In genomic region chr5:88658005-88658404, GRCh38 we compare ENCODE assay signal across 24 cellular contexts.
DNase-seq lines count a peak whose midpoint lies in the region; ATAC-seq, FAIRE-seq and TF ChIP-seq lines count a peak whose summit lies in the region.
"Had no signal": no experiment of that assay in that cellular context is flagged by ENCODE, and none has a peak within 500 bp of the region (broad histone marks: within the 10 kb centered on the region; RNA-seq: fewer than 3 reads in every experiment).

No MANE protein-coding gene starts in this region.

- no peak for TF ChIP-seq CTCF in IMR-90 (conservative IDR thresholded peaks at IDR 0.05; ENCODE audit: low read depth, low read length)
- TF ChIP-seq CTCF in K562 (IDR thresholded peaks at IDR 0.05 in 2 of 3, conservative IDR thresholded peaks at IDR 0.05 in 1 of 3; ENCODE audit: insufficient read depth in 2 of 3, low read depth in 1 of 3, low read length in 3 of 3) = no peak
- TF ChIP-seq CTCF in body of pancreas (IDR thresholded peaks at IDR 0.05) = no peak

- BruUV-seq in IMR-90 (replicated peaks; lab: Mats Ljungman, UMichigan) = no TSS peak
- BruUV-seq in K562 (replicated peaks; lab: Mats Ljungman, UMichigan) = no TSS peak

- CTCF ChIA-PET in IMR-90 (lab: Yijun Ruan, JAX) = interaction anchor here (0.9 kb wide), 1 partner anchor 10 kb away, joined by 3 read pairs; no protein-coding TSS in a partner anchor
- CTCF ChIA-PET in K562 (lab: Yijun Ruan, JAX; ENCODE audit: low intra/inter-chr PET ratio) = no interaction called here

- peaks cover 2% of the 10 kb centered on the region; the same call in 1 of the 2 replicates for H3K4me1 ChIP-seq in IMR-90 (ENCODE audit: control insufficient read depth, insufficient read depth, low read length)
- peaks cover 0 to 13% of the 10 kb centered on the region in 2 experiments; a peak in 2 of 5 replicates for H3K4me1 ChIP-seq in K562 (replicated peaks in 1 of 2; ENCODE audit: control insufficient read depth in 2 of 2, insufficient read depth in 2 of 2, low read length in 2 of 2)
- H3K4me1 ChIP-seq in body of pancreas = peaks cover 15% of the 10 kb centered on the region

- no peak overlapping the region for H2AK9ac ChIP-seq in IMR-90 (replicated peaks; ENCODE audit: low read depth, low read length, poor library complexity)

- TF ChIP-seq RAD21 in IMR-90 (IDR thresholded peaks at IDR 0.05; ENCODE audit: low read length) = no peak
- no peak for TF ChIP-seq RAD21 in K562 (CRISPR knock-in tag; conservative IDR thresholded peaks at IDR 0.05 in 1 of 2, IDR thresholded peaks at IDR 0.05 in 1 of 2)

- no peak overlapping the region for H3K56ac ChIP-seq in IMR-90 (ENCODE audit: extremely low read depth, insufficient read depth, low read length)

- no peak overlapping the region for H3K23ac ChIP-seq in IMR-90 (ENCODE audit: low read depth, low read length)

- DNase-seq in IMR-90 (no peak), K562 (ENCODE audit: extremely low read depth in 1 of 4, low spot score in 3 of 4) (no peak), NAMALWA (ENCODE audit: low spot score) (no peak), body of pancreas (no peak)
- no peak for DNase-seq in activated effector memory CD4-positive, alpha-beta T cell treated with Interleukin-2 at 50 U/mL for 16 hours
- DNase-seq: CD8-positive, alpha-beta T cell; DMS153; DND-41; GM23248; H7; HFFc6; Kasumi-1; NCI-H1105; NCI-H1436 treated with DMSO at 0.1 percent for 48 hours; NCI-H187 treated with DMSO at 0.1 percent for 48 hours; NCI-H2171 treated with DMSO at 0.1 percent for 48 hours; NCI-H524; NCI-H774; SJCRH30 had no signal

- POLR2A ChIA-PET in IMR-90 (lab: Charles Lee; ENCODE audit: unreplicated experiment) = no interaction called here
- POLR2A ChIA-PET in K562 (lab: Yijun Ruan, JAX) = no interaction called here

- no peak overlapping the region for H2BK15ac ChIP-seq in IMR-90 (ENCODE audit: low read depth, low read length)

- H3K79me2 ChIP-seq in K562 (ENCODE audit: control insufficient read depth, insufficient read depth, low read length) = no peaks in the 10 kb centered on the region

- FAIRE-seq in K562 (lab: Jason Lieb, UNC) = no peak
- FAIRE-seq: RCC 7860 had no signal

- no peaks in the 10 kb centered on the region for H3K9me1 ChIP-seq in IMR-90 (ENCODE audit: insufficient read depth, low read length)
- no peaks in the 10 kb centered on the region for H3K9me1 ChIP-seq in K562 (ENCODE audit: control insufficient read depth, insufficient read depth, low read length)

- 29% methylated on average over 1 of the region's 3 CpGs; no CpG with 5 or more reads in 1 of the 2 experiments for WGBS in IMR-90 (ENCODE audit: extremely low coverage in 2 of 2, insufficient read length in 1 of 2), 2 experiments
- 1% methylated on average over 3 of the region's 3 CpGs for WGBS in K562 (ENCODE audit: insufficient coverage, low coverage, missing lambda C conversion rate)
- 66 to 68% methylated on average over 3 of the region's 3 CpGs for WGBS in body of pancreas, 2 donors

- no peak overlapping the region for H2AFZ ChIP-seq in IMR-90 (replicated peaks; ENCODE audit: low read length, poor library complexity)
- H2AFZ ChIP-seq in K562 (ENCODE audit: low read depth, low read length) = no peak overlapping the region
- H2AFZ ChIP-seq: GM23248 had no signal

- no peak overlapping the region for H3K14ac ChIP-seq in IMR-90 (replicated peaks; ENCODE audit: low read depth, low read length)

- no peak overlapping the region for H3K4ac ChIP-seq in IMR-90 (ENCODE audit: low read depth, low read length)

- H2BK20ac ChIP-seq in IMR-90 (ENCODE audit: low read depth, low read length) = no peak overlapping the region

- H3K4me3 ChIP-seq in IMR-90 (ENCODE audit: insufficient read depth, low read depth, low read length) = no peak overlapping the region
- no peak overlapping the region for H3K4me3 ChIP-seq in K562
- H3K4me3 ChIP-seq in body of pancreas = no peak overlapping the region
- H3K4me3 ChIP-seq: GM23248, SJCRH30 had no signal

- TF ChIP-seq EP300 in K562 (IDR thresholded peaks at IDR 0.05; ENCODE audit: low read length) = no peak

- H3K27me3 ChIP-seq in IMR-90 (ENCODE audit: control insufficient read depth, insufficient read depth, low read length) (peaks cover 22% of the 10 kb centered on the region), K562 (ENCODE audit: control insufficient read depth in 2 of 2, insufficient read depth in 2 of 2, low read length in 2 of 2) (peaks cover 10 to 19% of the 10 kb centered on the region in 2 experiments; a peak in 3 of 5 replicates), layer of hippocampus (ENCODE audit: control insufficient read depth, insufficient read depth, low read length) (peaks cover 2% of the 10 kb centered on the region), body of pancreas (peaks cover 0 to 31% of the 10 kb centered on the region in 2 donors)
- H3K27me3 ChIP-seq: SJCRH30 had no signal

- no peak for TF ChIP-seq POLR2A in IMR-90 (IDR thresholded peaks at IDR 0.05; ENCODE audit: low read depth, low read length)
- no peak for TF ChIP-seq POLR2A in K562 (conservative IDR thresholded peaks at IDR 0.05)
- no peak for TF ChIP-seq POLR2A in body of pancreas (IDR thresholded peaks at IDR 0.05)

- H3K36me3 ChIP-seq in IMR-90 (ENCODE audit: control insufficient read depth, insufficient read depth, low read length) (no peaks in the 10 kb centered on the region), K562 (ENCODE audit: control insufficient read depth, insufficient read depth, low read length) (no peaks in the 10 kb centered on the region), body of pancreas (replicated peaks in 1 of 2; ENCODE audit: insufficient read depth in 1 of 2, low read depth in 2 of 2) (no peaks in the 10 kb centered on the region)
- H3K36me3 ChIP-seq: SJCRH30 had no signal

- no peak overlapping the region for H4K5ac ChIP-seq in IMR-90 (ENCODE audit: low read depth, low read length)

- H4K20me1 ChIP-seq in IMR-90 (ENCODE audit: insufficient read depth, low read length) = no peaks in the 10 kb centered on the region
- no peaks in the 10 kb centered on the region for H4K20me1 ChIP-seq in K562 (replicated peaks; ENCODE audit: control insufficient read depth, insufficient read depth, low read length)

- no peak overlapping the region for H4K8ac ChIP-seq in IMR-90 (ENCODE audit: low read depth in 2 of 2, low read length in 2 of 2)

- no peaks in the 10 kb centered on the region for H3K79me1 ChIP-seq in IMR-90 (ENCODE audit: low read depth in 1 of 2, low read length in 2 of 2)

- no peak overlapping the region for H3K27ac ChIP-seq in IMR-90 (ENCODE audit: insufficient read depth, low read length)
- H3K27ac ChIP-seq in K562 (ENCODE audit: extremely low read depth, low read depth, low read length) = no peak overlapping the region
- peak overlapping the region; percentile 25 for H3K27ac ChIP-seq in layer of hippocampus (ENCODE audit: low read depth, low read length)
- H3K27ac ChIP-seq in body of pancreas = no peak overlapping the region
- H3K27ac ChIP-seq: C4-2B, GM23248, SJCRH30 had no signal

- H3K4me2 ChIP-seq in IMR-90 (ENCODE audit: low read depth, low read length) (no peak overlapping the region), K562 (ENCODE audit: insufficient read depth, low read length) (no peak overlapping the region)

- in situ Hi-C loops in IMR-90 (cut with MboI; ENCODE audit: low sequenced_read_pairs) (no loop called here), K562 (cut with MboI) (no loop called here)

- no peak overlapping the region for H2BK5ac ChIP-seq in IMR-90 (ENCODE audit: low read depth, low read length, poor library complexity, severe bottlenecking)

- H3K9me3 ChIP-seq in IMR-90 (ENCODE audit: control insufficient read depth, insufficient read depth, low read length) (no peaks in the 10 kb centered on the region), K562 (replicated peaks; ENCODE audit: control insufficient read depth, insufficient read depth, low read depth, low read length) (no peaks in the 10 kb centered on the region), body of pancreas (no peaks in the 10 kb centered on the region)
- H3K9me3 ChIP-seq: SJCRH30 had no signal

- no peak overlapping the region for H2AK5ac ChIP-seq in IMR-90 (ENCODE audit: low read depth, low read length)

- H3K9ac ChIP-seq in IMR-90 (ENCODE audit: low read depth, low read length) (no peak overlapping the region), K562 (ENCODE audit: insufficient read depth in 1 of 2, low read depth in 2 of 2, low read length in 2 of 2) (no peak overlapping the region)
- H3K9ac ChIP-seq: GM23248 had no signal

- dilution Hi-C loops in IMR-90 (cut with HindIII; ENCODE audit: low sequenced_read_pairs, unreplicated experiment) = no loop called here

- ATAC-seq in IMR-90 (ENCODE audit: low read depth) (no peak), K562 (no peak), body of pancreas (no peak), HG03432 (IDR thresholded peaks at IDR 0.05; ENCODE audit: unreplicated experiment) (no peak)
- ATAC-seq: CD8-positive, alpha-beta T cell; SK-N-SH treated with all-trans-retinoic acid at 6 μM for 48 hours had no signal

- no peak overlapping the region for H2BK120ac ChIP-seq in IMR-90 (ENCODE audit: low read depth, low read length)

- no peak overlapping the region for H4K91ac ChIP-seq in IMR-90 (ENCODE audit: insufficient read depth, low read depth, low read length)

- intact Hi-C loops in IMR-90 (cut with micrococcal nuclease) (no loop called here), K562 (cut with micrococcal nuclease) (no loop called here), body of pancreas (cut with DNase I) (no loop called here)

- H3K18ac ChIP-seq in IMR-90 (ENCODE audit: low read depth, low read length) = no peak overlapping the region

TF ChIP-seq in IMR-90, 13 proteins besides CTCF, POLR2A, EP300 and RAD21:
- TF ChIP-seq RFX5 (IDR thresholded peaks at IDR 0.05; ENCODE audit: low read depth, low read length) (no peak), MAFK (IDR thresholded peaks at IDR 0.05; ENCODE audit: low read depth, low read length) (peak; percentile 49)

TF ChIP-seq in K562, 482 proteins besides CTCF, POLR2A, EP300 and RAD21 (continues in another document):
- TF ChIP-seq ATF1 (CRISPR knock-in tag; IDR thresholded peaks at IDR 0.05) = no peak
- no peak for TF ChIP-seq ATF1 (tag; IDR thresholded peaks at IDR 0.05)
- peak; percentile 59 for TF ChIP-seq ZNF316 (IDR thresholded peaks at IDR 0.05)
- TF ChIP-seq ZKSCAN3 (CRISPR knock-in tag; IDR thresholded peaks at IDR 0.05) = no peak
- TF ChIP-seq MAFG (tag; conservative IDR thresholded peaks at IDR 0.05) = peak; percentile 44; the same call in 1 of the 2 replicates
- TF ChIP-seq HCFC1 (IDR thresholded peaks at IDR 0.05; ENCODE audit: low read depth, low read length) = no peak
- TF ChIP-seq CHD4 (IDR thresholded peaks at IDR 0.05; ENCODE audit: insufficient read depth, insufficient replicate concordance, low read depth, low read length, poor library complexity, severe bottlenecking) = no peak
- TF ChIP-seq ELF1 (tag; IDR thresholded peaks at IDR 0.05) = no peak
- TF ChIP-seq ZBTB8A (IDR thresholded peaks at IDR 0.05; ENCODE audit: partially characterized antibody) = no peak
- no peak for TF ChIP-seq NRF1 (conservative IDR thresholded peaks at IDR 0.05 in 1 of 2, IDR thresholded peaks at IDR 0.05 in 1 of 2)
- TF ChIP-seq RBM39 (optimal IDR thresholded peaks at IDR 0.05; ENCODE audit: low read depth, low read length) = no peak
- no peak for TF ChIP-seq FOXA3 (CRISPR knock-in tag; conservative IDR thresholded peaks at IDR 0.05 in 1 of 2, IDR thresholded peaks at IDR 0.05 in 1 of 2)
- TF ChIP-seq C11orf30 (IDR thresholded peaks at IDR 0.05; ENCODE audit: low read depth) = peak; percentile 26; the same call in 1 of the 2 replicates
